In the genomic region with DNA sequence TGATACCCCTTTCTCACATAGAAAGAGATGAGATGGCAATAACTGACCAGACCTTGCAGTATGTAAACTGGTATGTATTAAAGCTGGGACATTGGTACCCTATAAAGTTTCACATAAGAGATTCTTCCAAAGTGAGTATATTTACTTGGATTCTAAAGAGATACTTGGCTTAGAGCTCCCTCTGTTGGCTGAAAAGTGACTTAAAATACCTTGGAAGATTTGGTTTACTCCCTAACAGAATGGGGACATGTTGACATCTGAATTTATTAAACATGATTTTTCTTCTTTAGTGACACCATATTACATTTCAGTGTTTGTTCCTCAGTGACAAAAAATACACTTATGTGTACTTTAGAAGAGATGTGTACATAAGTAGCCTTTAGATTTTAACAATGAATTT, we compare ENCODE assay signal across 2 cellular contexts.
TF ChIP-seq lines count a peak whose summit lies in the region.

No MANE protein-coding gene starts in this region.

TF ChIP-seq in GM23338, 12 proteins besides CTCF, POLR2A, EP300 and RAD21 (continues in another document):
- TF ChIP-seq NANOG (IDR thresholded peaks at IDR 0.05; ENCODE audit: borderline replicate concordance) = no peak
- TF ChIP-seq CREB1 (CRISPR knock-in tag; IDR thresholded peaks at IDR 0.05; ENCODE audit: low read depth) = no peak
- no peak for TF ChIP-seq EZH2 (IDR thresholded peaks at IDR 0.05; ENCODE audit: low read depth, unreplicated experiment)
- no peak for TF ChIP-seq ZNF331 (CRISPR knock-in tag; IDR thresholded peaks at IDR 0.05; ENCODE audit: low read depth)
- TF ChIP-seq ZNF462 (CRISPR knock-in tag; IDR thresholded peaks at IDR 0.05) = no peak
- TF ChIP-seq EZH2phosphoT487 (IDR thresholded peaks at IDR 0.05; ENCODE audit: unreplicated experiment) = no peak
- no peak for TF ChIP-seq JUNB (IDR thresholded peaks at IDR 0.05; ENCODE audit: unreplicated experiment)
- TF ChIP-seq, protein P1, sequence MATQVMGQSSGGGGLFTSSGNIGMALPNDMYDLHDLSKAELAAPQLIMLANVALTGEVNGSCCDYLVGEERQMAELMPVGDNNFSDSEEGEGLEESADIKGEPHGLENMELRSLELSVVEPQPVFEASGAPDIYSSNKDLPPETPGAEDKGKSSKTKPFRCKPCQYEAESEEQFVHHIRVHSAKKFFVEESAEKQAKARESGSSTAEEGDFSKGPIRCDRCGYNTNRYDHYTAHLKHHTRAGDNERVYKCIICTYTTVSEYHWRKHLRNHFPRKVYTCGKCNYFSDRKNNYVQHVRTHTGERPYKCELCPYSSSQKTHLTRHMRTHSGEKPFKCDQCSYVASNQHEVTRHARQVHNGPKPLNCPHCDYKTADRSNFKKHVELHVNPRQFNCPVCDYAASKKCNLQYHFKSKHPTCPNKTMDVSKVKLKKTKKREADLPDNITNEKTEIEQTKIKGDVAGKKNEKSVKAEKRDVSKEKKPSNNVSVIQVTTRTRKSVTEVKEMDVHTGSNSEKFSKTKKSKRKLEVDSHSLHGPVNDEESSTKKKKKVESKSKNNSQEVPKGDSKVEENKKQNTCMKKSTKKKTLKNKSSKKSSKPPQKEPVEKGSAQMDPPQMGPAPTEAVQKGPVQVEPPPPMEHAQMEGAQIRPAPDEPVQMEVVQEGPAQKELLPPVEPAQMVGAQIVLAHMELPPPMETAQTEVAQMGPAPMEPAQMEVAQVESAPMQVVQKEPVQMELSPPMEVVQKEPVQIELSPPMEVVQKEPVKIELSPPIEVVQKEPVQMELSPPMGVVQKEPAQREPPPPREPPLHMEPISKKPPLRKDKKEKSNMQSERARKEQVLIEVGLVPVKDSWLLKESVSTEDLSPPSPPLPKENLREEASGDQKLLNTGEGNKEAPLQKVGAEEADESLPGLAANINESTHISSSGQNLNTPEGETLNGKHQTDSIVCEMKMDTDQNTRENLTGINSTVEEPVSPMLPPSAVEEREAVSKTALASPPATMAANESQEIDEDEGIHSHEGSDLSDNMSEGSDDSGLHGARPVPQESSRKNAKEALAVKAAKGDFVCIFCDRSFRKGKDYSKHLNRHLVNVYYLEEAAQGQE (IDR thresholded peaks at IDR 0.05; ENCODE audit: unreplicated experiment) = no peak
- TF ChIP-seq ETS1 (IDR thresholded peaks at IDR 0.05) = no peak
- no peak for TF ChIP-seq ZNF114 (CRISPR knock-in tag; IDR thresholded peaks at IDR 0.05)

TF ChIP-seq in GM12878, 131 proteins besides CTCF, POLR2A, EP300 and RAD21:
- TF ChIP-seq RBBP5 (conservative IDR thresholded peaks at IDR 0.05) = no peak
- TF ChIP-seq, protein P2, sequence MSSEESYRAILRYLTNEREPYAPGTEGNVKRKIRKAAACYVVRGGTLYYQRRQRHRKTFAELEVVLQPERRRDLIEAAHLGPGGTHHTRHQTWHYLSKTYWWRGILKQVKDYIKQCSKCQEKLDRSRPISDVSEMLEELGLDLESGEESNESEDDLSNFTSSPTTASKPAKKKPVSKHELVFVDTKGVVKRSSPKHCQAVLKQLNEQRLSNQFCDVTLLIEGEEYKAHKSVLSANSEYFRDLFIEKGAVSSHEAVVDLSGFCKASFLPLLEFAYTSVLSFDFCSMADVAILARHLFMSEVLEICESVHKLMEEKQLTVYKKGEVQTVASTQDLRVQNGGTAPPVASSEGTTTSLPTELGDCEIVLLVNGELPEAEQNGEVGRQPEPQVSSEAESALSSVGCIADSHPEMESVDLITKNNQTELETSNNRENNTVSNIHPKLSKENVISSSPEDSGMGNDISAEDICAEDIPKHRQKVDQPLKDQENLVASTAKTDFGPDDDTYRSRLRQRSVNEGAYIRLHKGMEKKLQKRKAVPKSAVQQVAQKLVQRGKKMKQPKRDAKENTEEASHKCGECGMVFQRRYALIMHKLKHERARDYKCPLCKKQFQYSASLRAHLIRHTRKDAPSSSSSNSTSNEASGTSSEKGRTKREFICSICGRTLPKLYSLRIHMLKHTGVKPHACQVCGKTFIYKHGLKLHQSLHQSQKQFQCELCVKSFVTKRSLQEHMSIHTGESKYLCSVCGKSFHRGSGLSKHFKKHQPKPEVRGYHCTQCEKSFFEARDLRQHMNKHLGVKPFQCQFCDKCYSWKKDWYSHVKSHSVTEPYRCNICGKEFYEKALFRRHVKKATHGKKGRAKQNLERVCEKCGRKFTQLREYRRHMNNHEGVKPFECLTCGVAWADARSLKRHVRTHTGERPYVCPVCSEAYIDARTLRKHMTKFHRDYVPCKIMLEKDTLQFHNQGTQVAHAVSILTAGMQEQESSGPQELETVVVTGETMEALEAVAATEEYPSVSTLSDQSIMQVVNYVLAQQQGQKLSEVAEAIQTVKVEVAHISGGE (CRISPR knock-in tag; IDR thresholded peaks at IDR 0.05) = no peak
- TF ChIP-seq TBL1XR1 (IDR thresholded peaks at IDR 0.05; ENCODE audit: low read depth, low read length) = no peak
- peak; percentile 55; the same call in 1 of the 2 replicates for TF ChIP-seq SMC3 (IDR thresholded peaks at IDR 0.05; ENCODE audit: borderline replicate concordance, low read length)
- TF ChIP-seq ESRRA (IDR thresholded peaks at IDR 0.05; ENCODE audit: low read length) = no peak
- TF ChIP-seq CEBPB (IDR thresholded peaks at IDR 0.05; ENCODE audit: borderline replicate concordance in 1 of 2, low read depth in 2 of 2, low read length in 2 of 2) = no peak
TF ChIP-seq in GM12878: peak in this region for 1.
